ENCODE assay signal across 1 cellular context in genomic region chr3:62955126-62955525, GRCh38.
TF ChIP-seq lines count a peak whose summit lies in the region.

No MANE protein-coding gene starts in this region.

TF ChIP-seq in GM23338, 12 proteins besides CTCF, POLR2A, EP300 and RAD21 (continued from another document):
- no peak for TF ChIP-seq ZNF462 (CRISPR knock-in tag; IDR thresholded peaks at IDR 0.05)
- no peak for TF ChIP-seq NANOG (IDR thresholded peaks at IDR 0.05; ENCODE audit: borderline replicate concordance)
- TF ChIP-seq CREB1 (CRISPR knock-in tag; IDR thresholded peaks at IDR 0.05; ENCODE audit: low read depth): no peak
- TF ChIP-seq ZNF331 (CRISPR knock-in tag; IDR thresholded peaks at IDR 0.05; ENCODE audit: low read depth): no peak
- TF ChIP-seq JUNB (IDR thresholded peaks at IDR 0.05; ENCODE audit: unreplicated experiment): no peak
- TF ChIP-seq ETS1 (IDR thresholded peaks at IDR 0.05): no peak
- no peak for TF ChIP-seq EZH2 (IDR thresholded peaks at IDR 0.05; ENCODE audit: low read depth, unreplicated experiment)
TF ChIP-seq in GM23338: peak in this region for 0.
